Comparison of ENCODE assay signal across 39 cellular contexts in the genomic region with DNA sequence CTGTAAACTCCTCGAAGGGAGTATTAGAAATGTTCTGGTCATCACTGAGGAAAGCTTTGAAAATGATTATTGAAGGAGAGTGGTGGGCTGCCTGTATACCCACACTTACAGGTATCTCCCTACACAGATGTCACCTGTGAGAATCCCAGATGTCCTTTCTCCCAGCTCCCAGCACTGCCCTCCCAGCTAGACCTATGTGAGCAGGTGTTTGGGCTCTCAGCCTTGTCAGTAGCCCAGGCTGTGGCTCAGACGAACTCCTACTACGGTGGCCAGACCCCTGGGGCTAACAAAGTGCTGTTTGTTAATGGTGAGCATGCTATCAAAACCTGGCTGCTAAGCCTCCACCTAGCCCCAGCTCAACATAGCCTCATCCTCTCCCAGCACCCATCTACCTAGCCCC. TPM values are rescaled to one million over a fixed set of nuclear protein-coding genes. Genes with fewer than 3 reads are reported as not detected.
"Had no signal": no experiment of that assay in that cellular context is flagged by ENCODE, and none has a peak within 500 bp of the region (broad histone marks: within the 10 kb centered on the region; RNA-seq: fewer than 3 reads in every experiment).

No MANE protein-coding gene starts in this region.

- DNase-seq: activated B cell treated with CpG ODN at 0.5 μM for 24 hours; activated CD4-positive, alpha-beta memory T cell treated with anti-CD3 and anti-CD28 coated beads for 36 hours; activated CD4-positive, alpha-beta T cell treated with anti-CD3 and anti-CD28 coated beads for 4 hours; activated CD4-positive, alpha-beta T cell treated with anti-CD3 and anti-CD28 coated beads, Interleukin-2, amount 10 ng/mL, durations not matched to agents 24 days and 14 days; activated CD4-positive, alpha-beta T cell treated with anti-CD3 and anti-CD28 coated beads, Interleukin-2, amount 50 U/mL, for 1 hour; activated CD4-positive, alpha-beta T cell treated with anti-CD3 and anti-CD28 coated beads, Interleukin-2, amount 50 U/mL, for 4 hours; activated CD4-positive, CD25-positive, alpha-beta regulatory T cell treated with anti-CD3 and anti-CD28 coated beads, Interleukin-2, amount 50 U/mL, for 72 hours; activated CD8-positive, alpha-beta memory T cell treated with anti-CD3 and anti-CD28 coated beads, Interleukin-2, amount 50 U/mL, for 4 hours; activated CD8-positive, alpha-beta T cell treated with anti-CD3 and anti-CD28 coated beads for 36 hours; activated effector memory CD4-positive, alpha-beta T cell treated with anti-CD3 and anti-CD28 coated beads, Interleukin-2, amount 50 U/mL, for 16 hours; activated gamma-delta T cell treated with Interleukin-2 at 50 U/mL for 16 hours; activated naive CD4-positive, alpha-beta T cell; activated naive CD4-positive, alpha-beta T cell treated with anti-CD3 and anti-CD28 coated beads, Interleukin-2, amount 10 ng/mL, durations not matched to agents 7 days and 5 days; activated naive CD8-positive, alpha-beta T cell treated with anti-CD3 and anti-CD28 coated beads, Interleukin-2, amount 10 ng/mL, durations not matched to agents 7 days and 5 days; activated naive CD8-positive, alpha-beta T cell treated with anti-CD3 and anti-CD28 coated beads, Interleukin-2, amount 50 U/mL, for 24 hours; activated T-cell treated with anti-CD3 and anti-CD28 coated beads for 4 hours; activated T-cell treated with anti-CD3 and anti-CD28 coated beads, Interleukin-2, amount 50 U/mL, for 1 hour; activated T-cell treated with anti-CD3 and anti-CD28 coated beads, Interleukin-2, amount 50 U/mL, for 4 hours; activated T-cell treated with anti-CD3 and anti-CD28 coated beads, Interleukin-2, amount 50 U/mL, for 72 hours; amygdala; aorta; central memory CD4-positive, alpha-beta T cell; SW 1271; T-helper 1 cell; T-helper 2 cell; T-helper 9 cell had no signal

- H3K27ac ChIP-seq: VCaP had no signal

- H3K4me1 Mint-ChIP-seq: activated T-helper 17 cell treated with anti-CD3 and anti-CD28 coated beads, Interleukin-2, amount 50 U/mL, for 72 hours had no signal

- H3K36me3 Mint-ChIP-seq: activated CD4-positive, alpha-beta memory T cell treated with anti-CD3 and anti-CD28 coated beads for 36 hours; activated naive CD4-positive, alpha-beta T cell treated with anti-CD3 and anti-CD28 coated beads, Interleukin-2, amount 10 ng/mL, durations not matched to agents 7 days and 5 days; activated naive CD4-positive, alpha-beta T cell treated with anti-CD3 and anti-CD28 coated beads, Interleukin-2, amount 50 U/mL, for 24 hours; activated naive CD8-positive, alpha-beta T cell; activated naive CD8-positive, alpha-beta T cell treated with anti-CD3 and anti-CD28 coated beads, Interleukin-2, amount 10 ng/mL, durations not matched to agents 7 days and 5 days; brain had no signal

- ATAC-seq: activated CD8-positive, alpha-beta T cell treated with anti-CD3 and anti-CD28 coated beads for 36 hours; activated naive CD8-positive, alpha-beta T cell treated with anti-CD3 and anti-CD28 coated beads, Interleukin-2, amount 50 U/mL, for 24 hours; activated T-cell treated with anti-CD3 and anti-CD28 coated beads, Interleukin-2, amount 50 U/mL, for 4 hours; activated T-cell treated with anti-CD3 and anti-CD28 coated beads, Interleukin-2, amount 50 U/mL, for 72 hours; activated T-helper 17 cell treated with anti-CD3 and anti-CD28 coated beads, Interleukin-2, amount 50 U/mL, for 72 hours had no signal

- H3K4me3 Mint-ChIP-seq: activated B cell treated with CpG ODN at 0.5 μM for 24 hours; activated CD4-positive, alpha-beta memory T cell treated with anti-CD3 and anti-CD28 coated beads for 36 hours; activated CD4-positive, alpha-beta T cell treated with anti-CD3 and anti-CD28 coated beads, Interleukin-2, amount 10 ng/mL, durations not matched to agents 24 days and 14 days; activated CD8-positive, alpha-beta T cell treated with anti-CD3 and anti-CD28 coated beads for 36 hours; activated naive CD4-positive, alpha-beta T cell treated with anti-CD3 and anti-CD28 coated beads, Interleukin-2, amount 10 ng/mL, durations not matched to agents 7 days and 5 days; activated naive CD4-positive, alpha-beta T cell treated with anti-CD3 and anti-CD28 coated beads, Interleukin-2, amount 50 U/mL, for 24 hours; activated naive CD8-positive, alpha-beta T cell; activated naive CD8-positive, alpha-beta T cell treated with anti-CD3 and anti-CD28 coated beads, Interleukin-2, amount 10 ng/mL, durations not matched to agents 7 days and 5 days; activated naive CD8-positive, alpha-beta T cell treated with anti-CD3 and anti-CD28 coated beads, Interleukin-2, amount 50 U/mL, for 24 hours; activated T-cell treated with anti-CD3 and anti-CD28 coated beads, Interleukin-2, amount 50 U/mL, for 4 hours; activated T-cell treated with anti-CD3 and anti-CD28 coated beads, Interleukin-2, amount 50 U/mL, for 72 hours; activated T-helper 1 cell treated with anti-CD3 and anti-CD28 coated beads, Interleukin-12 subunit alpha, Interleukin-12 subunit beta, Interleukin-2, Interleukin-4 antibody, amounts not matched to agents 30 ng/mL and 10 ng/mL and 1 ng/mL, durations not matched to agents 14 hours and 24 hours and 36 hours; activated T-helper 17 cell treated with anti-CD3 and anti-CD28 coated beads, Interleukin-2, amount 50 U/mL, for 72 hours; T-helper 1 cell treated with Interleukin-12 subunit alpha and Interleukin-12 subunit beta and Interleukin-4 antibody, amounts not matched to agents 30 μg/mL and 1 μg/mL, for 36 hours; T-helper 2 cell treated with Interferon-gamma antibody and Interleukin-4, amounts not matched to agents 5 μg/mL and 100 μg/mL, for 36 hours had no signal

- H3K27ac Mint-ChIP-seq: activated B cell treated with CpG ODN at 0.5 μM for 24 hours; activated CD4-positive, alpha-beta memory T cell treated with anti-CD3 and anti-CD28 coated beads for 36 hours; activated CD4-positive, alpha-beta T cell treated with anti-CD3 and anti-CD28 coated beads, Interleukin-2, amount 10 ng/mL, durations not matched to agents 24 days and 14 days; activated CD8-positive, alpha-beta T cell treated with anti-CD3 and anti-CD28 coated beads for 36 hours; activated naive CD4-positive, alpha-beta T cell treated with anti-CD3 and anti-CD28 coated beads, Interleukin-2, amount 10 ng/mL, durations not matched to agents 7 days and 5 days; activated naive CD4-positive, alpha-beta T cell treated with anti-CD3 and anti-CD28 coated beads, Interleukin-2, amount 50 U/mL, for 24 hours; activated naive CD8-positive, alpha-beta T cell; activated naive CD8-positive, alpha-beta T cell treated with anti-CD3 and anti-CD28 coated beads, Interleukin-2, amount 10 ng/mL, durations not matched to agents 7 days and 5 days; activated naive CD8-positive, alpha-beta T cell treated with anti-CD3 and anti-CD28 coated beads, Interleukin-2, amount 50 U/mL, for 24 hours; activated T-cell treated with anti-CD3 and anti-CD28 coated beads, Interleukin-2, amount 50 U/mL, for 72 hours; activated T-helper 1 cell treated with anti-CD3 and anti-CD28 coated beads, Interleukin-12 subunit alpha, Interleukin-12 subunit beta, Interleukin-2, Interleukin-4 antibody, amounts not matched to agents 30 ng/mL and 10 ng/mL and 1 ng/mL, durations not matched to agents 14 hours and 24 hours and 36 hours; activated T-helper 17 cell treated with anti-CD3 and anti-CD28 coated beads, Interleukin-2, amount 50 U/mL, for 72 hours; brain; T-helper 1 cell treated with Interleukin-12 subunit alpha and Interleukin-12 subunit beta and Interleukin-4 antibody, amounts not matched to agents 30 μg/mL and 1 μg/mL, for 36 hours; T-helper 2 cell treated with Interferon-gamma antibody and Interleukin-4, amounts not matched to agents 5 μg/mL and 100 μg/mL, for 36 hours had no signal

- FAIRE-seq: astrocyte, TTC549 had no signal

- H3K9me3 Mint-ChIP-seq: activated B cell treated with CpG ODN at 0.5 μM for 24 hours; activated CD4-positive, alpha-beta memory T cell treated with anti-CD3 and anti-CD28 coated beads for 36 hours; activated CD4-positive, alpha-beta T cell treated with anti-CD3 and anti-CD28 coated beads, Interleukin-2, amount 10 ng/mL, durations not matched to agents 24 days and 14 days; activated CD8-positive, alpha-beta T cell treated with anti-CD3 and anti-CD28 coated beads for 36 hours; activated naive CD4-positive, alpha-beta T cell treated with anti-CD3 and anti-CD28 coated beads, Interleukin-2, amount 50 U/mL, for 24 hours; activated naive CD8-positive, alpha-beta T cell treated with anti-CD3 and anti-CD28 coated beads, Interleukin-2, amount 10 ng/mL, durations not matched to agents 7 days and 5 days; activated naive CD8-positive, alpha-beta T cell treated with anti-CD3 and anti-CD28 coated beads, Interleukin-2, amount 50 U/mL, for 24 hours; activated T-cell treated with anti-CD3 and anti-CD28 coated beads, Interleukin-2, amount 50 U/mL, for 4 hours; activated T-cell treated with anti-CD3 and anti-CD28 coated beads, Interleukin-2, amount 50 U/mL, for 72 hours; activated T-helper 1 cell treated with anti-CD3 and anti-CD28 coated beads, Interleukin-12 subunit alpha, Interleukin-12 subunit beta, Interleukin-2, Interleukin-4 antibody, amounts not matched to agents 30 ng/mL and 10 ng/mL and 1 ng/mL, durations not matched to agents 14 hours and 24 hours and 36 hours; activated T-helper 17 cell treated with anti-CD3 and anti-CD28 coated beads, Interleukin-2, amount 50 U/mL, for 72 hours; T-helper 2 cell treated with Interferon-gamma antibody and Interleukin-4, amounts not matched to agents 5 μg/mL and 100 μg/mL, for 36 hours had no signal

RNA-seq across cellular contexts. Expression of a gene that starts 7.1 kb away (rescaled TPM):
- total RNA-seq: activated CD4-positive, alpha-beta T cell treated with anti-CD3 and anti-CD28 coated beads, Interleukin-2, amount 10 ng/mL, durations not matched to agents 24 days and 14 days; cardiac septum; cerebellum had no signal

RNA-seq across cellular contexts. Expression of a gene that starts 57.5 kb away (rescaled TPM):
- total RNA-seq: activated B cell treated with CpG ODN at 0.5 μM for 24 hours; activated CD4-positive, alpha-beta memory T cell treated with anti-CD3 and anti-CD28 coated beads for 36 hours; activated CD4-positive, alpha-beta T cell treated with anti-CD3 and anti-CD28 coated beads, Interleukin-2, amount 10 ng/mL, durations not matched to agents 24 days and 14 days; activated CD8-positive, alpha-beta memory T cell treated with anti-CD3 and anti-CD28 coated beads for 36 hours; activated CD8-positive, alpha-beta T cell treated with anti-CD3 and anti-CD28 coated beads for 36 hours; activated naive CD8-positive, alpha-beta T cell treated with anti-CD3 and anti-CD28 coated beads, Interleukin-2, amount 10 ng/mL, durations not matched to agents 7 days and 5 days; activated T-cell treated with anti-CD3 and anti-CD28 coated beads, Interleukin-2, amount 50 U/mL, for 4 hours; activated T-cell treated with anti-CD3 and anti-CD28 coated beads, Interleukin-2, amount 50 U/mL, for 72 hours; activated T-helper 1 cell treated with anti-CD3 and anti-CD28 coated beads, Interleukin-12 subunit alpha, Interleukin-12 subunit beta, Interleukin-2, Interleukin-4 antibody, amounts not matched to agents 30 ng/mL and 10 ng/mL and 1 ng/mL, durations not matched to agents 14 hours and 24 hours and 36 hours; activated T-helper 17 cell treated with anti-CD3 and anti-CD28 coated beads, Interleukin-2, amount 50 U/mL, for 72 hours; aorta; astrocyte; cardiac septum; cerebellum had no signal
- polyA plus RNA-seq: aorta had no signal
